In the genomic region with DNA sequence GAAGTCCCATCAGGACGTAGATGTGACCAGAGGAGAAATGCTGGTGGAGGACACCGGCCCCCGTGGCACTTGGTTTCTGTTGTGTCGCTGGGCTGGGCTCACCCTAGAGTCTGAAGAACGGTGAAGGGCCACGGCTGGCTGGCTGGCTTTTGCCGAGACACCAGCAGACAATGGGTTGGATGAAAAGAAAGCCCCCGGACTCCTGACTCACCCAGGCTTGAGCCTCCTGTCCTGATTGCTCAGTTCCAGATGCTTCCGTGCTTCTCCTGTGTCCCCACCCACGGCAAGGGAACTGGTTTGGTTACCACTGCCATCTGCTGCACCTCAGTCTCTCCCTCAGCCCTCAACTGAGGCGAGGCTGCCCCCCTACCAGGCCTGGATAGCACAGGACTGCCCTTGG, we compare ENCODE assay signal across 17 cellular contexts. TPM values are rescaled to one million over a fixed set of nuclear protein-coding genes. Genes with fewer than 3 reads are reported as not detected.
DNase-seq lines count a peak whose midpoint lies in the region; ATAC-seq and TF ChIP-seq lines count a peak whose summit lies in the region.
"Had no signal": no experiment of that assay in that cellular context is flagged by ENCODE, and none has a peak within 500 bp of the region (broad histone marks: within the 10 kb centered on the region; RNA-seq: fewer than 3 reads in every experiment).

No MANE protein-coding gene starts in this region.

- H3K36me3 ChIP-seq in breast epithelium (no peaks in the 10 kb centered on the region), mammary epithelial cell (ENCODE audit: insufficient read depth, low read length) (no peaks in the 10 kb centered on the region), sigmoid colon (no peaks in the 10 kb centered on the region), upper lobe of right lung (no peaks in the 10 kb centered on the region)

- ATAC-seq in left cardiac atrium (no peak), upper lobe of right lung (no peak)
- ATAC-seq: HepG2 had no signal

- TF ChIP-seq EP300 in sigmoid colon (IDR thresholded peaks at IDR 0.05), result no peak

- no peak for DNase-seq in breast epithelium (ENCODE audit: low spot score in 2 of 2)
- no peak for DNase-seq in mammary epithelial cell
- peak; percentile 33 for DNase-seq in left cardiac atrium
- DNase-seq in sigmoid colon, result no peak
- DNase-seq in upper lobe of right lung, result no peak
- no peak for DNase-seq in stimulated activated CD4-positive, alpha-beta T cell treated with anti-CD3 and anti-CD28 coated beads, Interleukin-2, amount 100 ng/mL, for 48 hours
- no peak for DNase-seq in SKM-1 (lab: John Stamatoyannopoulos, UW; ENCODE audit: unreplicated experiment)
- DNase-seq in LoVo (ENCODE audit: low spot score), result no peak
- DNase-seq: activated CD4-positive, alpha-beta T cell treated with anti-CD3 and anti-CD28 coated beads, Interleukin-2, amount 50 U/mL, for 48 hours; CD4-positive, alpha-beta T cell; effector memory CD4-positive, alpha-beta T cell; head of caudate nucleus had no signal

- no peak overlapping the region for H3K4me3 ChIP-seq in breast epithelium
- no peak overlapping the region for H3K4me3 ChIP-seq in mammary epithelial cell (replicated peaks in 1 of 3; ENCODE audit: insufficient read depth in 1 of 3, low read depth in 2 of 3, low read length in 3 of 3)
- no peak overlapping the region for H3K4me3 ChIP-seq in sigmoid colon
- H3K4me3 ChIP-seq in upper lobe of right lung, result no peak overlapping the region

- in situ Hi-C loops in mammary epithelial cell (cut with MboI; ENCODE audit: low sequenced_read_pairs in 2 of 2), result no loop called here

- dilution Hi-C loops in mammary epithelial cell (cut with HindIII; ENCODE audit: low sequenced_read_pairs), result no loop called here

- H2AFZ ChIP-seq in mammary epithelial cell (ENCODE audit: low read depth, low read length), result no peak overlapping the region

- H3K27me3 ChIP-seq in breast epithelium, result no peaks in the 10 kb centered on the region
- no peaks in the 10 kb centered on the region for H3K27me3 ChIP-seq in mammary epithelial cell (ENCODE audit: insufficient read depth, low read length)
- H3K27me3 ChIP-seq in sigmoid colon, result no peaks in the 10 kb centered on the region
- H3K27me3 ChIP-seq in upper lobe of right lung, result no peaks in the 10 kb centered on the region

- H3K27ac ChIP-seq in breast epithelium (peak overlapping the region; percentile 54 to 86), mammary epithelial cell (ENCODE audit: insufficient read depth, low read depth, low read length) (no peak overlapping the region), sigmoid colon (peak overlapping the region; percentile 78 to 83 (median 82)), upper lobe of right lung (peak overlapping the region; percentile 78)
- H3K27ac ChIP-seq: 22Rv1 had no signal

- BruUV-seq in mammary epithelial cell (replicated peaks; lab: Mats Ljungman, UMichigan), result no TSS peak

- no peak for TF ChIP-seq POLR2A in breast epithelium (IDR thresholded peaks at IDR 0.05)
- no peak for TF ChIP-seq POLR2A in sigmoid colon (IDR thresholded peaks at IDR 0.05)

- WGBS in mammary epithelial cell (ENCODE audit: low coverage, missing lambda C conversion rate), result 56% methylated on average over 4 of the region's 11 CpGs
- WGBS in sigmoid colon, 2 donors, result 84 to 90% methylated on average over 11 of the region's 11 CpGs

- CTCF ChIA-PET in mammary epithelial cell (lab: Charles Lee; ENCODE audit: low non-redundant PET), result no interaction called here

- H3K4me1 ChIP-seq in breast epithelium, result peaks cover 13 to 20% of the 10 kb centered on the region in 2 donors
- H3K4me1 ChIP-seq in mammary epithelial cell (ENCODE audit: insufficient read depth, low read length), result no peaks in the 10 kb centered on the region
- H3K4me1 ChIP-seq in sigmoid colon, result peaks cover 0 to 42% (median 39%) of the 10 kb centered on the region in 4 donors
- H3K4me1 ChIP-seq in upper lobe of right lung, result peaks cover 45% of the 10 kb centered on the region

- no peaks in the 10 kb centered on the region for H3K9me3 ChIP-seq in breast epithelium
- H3K9me3 ChIP-seq in mammary epithelial cell (replicated peaks; ENCODE audit: insufficient read depth, low read length), result no peaks in the 10 kb centered on the region
- H3K9me3 ChIP-seq in sigmoid colon, result no peaks in the 10 kb centered on the region
- no peaks in the 10 kb centered on the region for H3K9me3 ChIP-seq in upper lobe of right lung

- H3K79me2 ChIP-seq in mammary epithelial cell (ENCODE audit: insufficient read depth, low read length), result no peaks in the 10 kb centered on the region

- no peak overlapping the region for H3K9ac ChIP-seq in mammary epithelial cell (ENCODE audit: insufficient read depth, low read length)

- TF ChIP-seq CTCF in breast epithelium (IDR thresholded peaks at IDR 0.05), result no peak
- no peak for TF ChIP-seq CTCF in mammary epithelial cell (conservative IDR thresholded peaks at IDR 0.05 in 1 of 2, IDR thresholded peaks at IDR 0.05 in 1 of 2; ENCODE audit: extremely low read depth in 1 of 2, insufficient read depth in 1 of 2, low read depth in 1 of 2, low read length in 2 of 2)
- no peak for TF ChIP-seq CTCF in sigmoid colon (IDR thresholded peaks at IDR 0.05)
- TF ChIP-seq CTCF in upper lobe of right lung (IDR thresholded peaks at IDR 0.05), result no peak

- H4K20me1 ChIP-seq in mammary epithelial cell (ENCODE audit: insufficient read depth, low read length), result no peaks in the 10 kb centered on the region

- no peak overlapping the region for H3K4me2 ChIP-seq in mammary epithelial cell (ENCODE audit: insufficient read depth, low read depth, low read length)

- intact Hi-C loops in breast epithelium (cut with DNase I; ENCODE audit: low total_unique reads) (no loop called here), mammary epithelial cell (cut with micrococcal nuclease) (no loop called here), left cardiac atrium (cut with DNase I) (no loop called here), sigmoid colon (cut with DNase I) (loop anchor here (2.0 kb wide), 2 partner anchors 17 to 103 kb away; no protein-coding TSS in a partner anchor), upper lobe of right lung (cut with DNase I) (no loop called here)

RNA-seq across cellular contexts. Expression of a gene that starts 10.4 kb away (rescaled TPM):
- total RNA-seq in breast epithelium (1 to 10 TPM in 2 of 3 donors, under 1 TPM in 1; 0.98 to 1.4 (median 1.0) TPM), mammary epithelial cell (not detected), left cardiac atrium (under 1 TPM; 0.62 to 0.68 TPM), sigmoid colon (1 to 10 TPM in 1 of 4 donors, under 1 TPM in 2, not detected in 1; 0.36 to 1.6 (median 0.49) TPM), upper lobe of right lung (0.32 TPM)
- polyA plus RNA-seq in mammary epithelial cell (not detected), sigmoid colon (under 1 TPM in 1 of 3 donors, not detected in 2; 0.25 TPM)
- polyA minus RNA-seq in mammary epithelial cell, result not detected
- total RNA-seq: CD4-positive, alpha-beta T cell; HepG2; kidney epithelial cell; SK-MEL-5 had no signal
- polyA plus RNA-seq: HepG2, neural cell had no signal

RNA-seq across cellular contexts. Expression of a gene that starts 23.0 kb away (rescaled TPM):
- total RNA-seq in breast epithelium (10 to 100 TPM; 40.6 to 87.8 (median 60.3) TPM), mammary epithelial cell (10 to 100 TPM in 1 of 2 donors, 1 to 10 TPM in 1; 9.7 to 41.0 TPM), left cardiac atrium (10 to 100 TPM; 27.3 to 35.9 TPM), sigmoid colon (10 to 100 TPM; 13.8 to 36.8 (median 14.6) TPM), upper lobe of right lung (69.6 TPM)
- polyA plus RNA-seq in mammary epithelial cell (6.2 TPM), sigmoid colon (10 to 100 TPM in 1 of 3 donors, 1 to 10 TPM in 2; 3.9 to 16.2 (median 4.2) TPM)
- polyA minus RNA-seq in mammary epithelial cell, result 10.0 TPM

RNA-seq across cellular contexts. Expression of a gene that starts 29.8 kb away (rescaled TPM):
- total RNA-seq in breast epithelium (10 to 100 TPM; 11.4 to 25.0 (median 18.7) TPM), mammary epithelial cell (10 to 100 TPM; 14.8 to 32.7 TPM), left cardiac atrium (10 to 100 TPM; 22.7 to 22.8 TPM), sigmoid colon (10 to 100 TPM; 21.0 to 29.3 (median 25.6) TPM), upper lobe of right lung (19.9 TPM)
- polyA plus RNA-seq in mammary epithelial cell (10.7 TPM), sigmoid colon (10 to 100 TPM in 2 of 3 donors, 1 to 10 TPM in 1; 6.7 to 14.5 (median 10.2) TPM)
- 3.8 TPM for polyA minus RNA-seq in mammary epithelial cell

RNA-seq across cellular contexts. Expression of a gene that starts 37.4 kb away (rescaled TPM):
- 10 to 100 TPM; 27.5 to 51.5 (median 30.6) TPM for total RNA-seq in breast epithelium
- total RNA-seq in mammary epithelial cell, result 10 to 100 TPM; 22.0 to 29.3 TPM
- 11.8 TPM for polyA plus RNA-seq in mammary epithelial cell
- polyA minus RNA-seq in mammary epithelial cell, result 22.0 TPM
- total RNA-seq in left cardiac atrium, result 10 to 100 TPM; 22.1 to 28.9 TPM
- 10 to 100 TPM; 30.3 to 46.6 (median 32.2) TPM for total RNA-seq in sigmoid colon
- polyA plus RNA-seq in sigmoid colon, result 10 to 100 TPM in 2 of 3 donors, 1 to 10 TPM in 1; 6.9 to 14.2 (median 12.0) TPM
- 40.9 TPM for total RNA-seq in upper lobe of right lung
